ENCODE assay signal across 7 cellular contexts in genomic region chr1:146448212-146448868, GRCh38.
DNase-seq lines count a peak whose midpoint lies in the region; ATAC-seq and TF ChIP-seq lines count a peak whose summit lies in the region.
"Not testable (repeated sequence)": the region's sequence is repeated elsewhere in the genome, so short reads cannot be mapped to it uniquely, and the experiment has no call there.

No MANE protein-coding gene starts in this region.

- H3K9me3 ChIP-seq in right cardiac atrium (ENCODE audit: control insufficient read depth, low read length) = not testable (repeated sequence)

- not testable (repeated sequence) for H3K4me3 Mint-ChIP-seq in activated CD4-positive, alpha-beta T cell treated with anti-CD3 and anti-CD28 coated beads for 36 hours; activated T-helper 1 cell treated with anti-CD3 and anti-CD28 coated beads, Interleukin-12 subunit alpha, Interleukin-12 subunit beta, Interleukin-2, Interleukin-4 antibody, amounts not matched to agents 30 ng/mL and 10 ng/mL and 1 ng/mL, durations not matched to agents 14 hours and 24 hours and 36 hours; central memory CD8-positive, alpha-beta T cell

- H3K4me1 ChIP-seq in right cardiac atrium (ENCODE audit: control insufficient read depth, insufficient read depth, low read length) = not testable (repeated sequence)

- not testable (repeated sequence) for H3K4me3 ChIP-seq in HFF-Myc (replicated peaks; ENCODE audit: low read depth, low read length); right cardiac atrium (ENCODE audit: low read length)

- not testable (repeated sequence) for H3K27ac ChIP-seq in right cardiac atrium (ENCODE audit: low read length)

- not testable (repeated sequence) for H3K27me3 Mint-ChIP-seq in activated CD4-positive, alpha-beta T cell treated with anti-CD3 and anti-CD28 coated beads for 36 hours; activated T-helper 1 cell treated with anti-CD3 and anti-CD28 coated beads, Interleukin-12 subunit alpha, Interleukin-12 subunit beta, Interleukin-2, Interleukin-4 antibody, amounts not matched to agents 30 ng/mL and 10 ng/mL and 1 ng/mL, durations not matched to agents 14 hours and 24 hours and 36 hours (ENCODE audit: insufficient read depth); central memory CD8-positive, alpha-beta T cell

- H3K27ac Mint-ChIP-seq in activated CD4-positive, alpha-beta T cell treated with anti-CD3 and anti-CD28 coated beads for 36 hours; activated T-helper 1 cell treated with anti-CD3 and anti-CD28 coated beads, Interleukin-12 subunit alpha, Interleukin-12 subunit beta, Interleukin-2, Interleukin-4 antibody, amounts not matched to agents 30 ng/mL and 10 ng/mL and 1 ng/mL, durations not matched to agents 14 hours and 24 hours and 36 hours; central memory CD8-positive, alpha-beta T cell (ENCODE audit: low read depth): not testable (repeated sequence)

- intact Hi-C loops in activated CD4-positive, alpha-beta T cell treated with anti-CD3 and anti-CD28 coated beads for 36 hours (cut with DNase I, micrococcal nuclease); activated T-helper 1 cell treated with anti-CD3 and anti-CD28 coated beads, Interleukin-12 subunit alpha, Interleukin-12 subunit beta, Interleukin-2, Interleukin-4 antibody, amounts not matched to agents 30 ng/mL and 10 ng/mL and 1 ng/mL, durations not matched to agents 14 hours and 24 hours and 36 hours (cut with micrococcal nuclease); right cardiac atrium (cut with DNase I); posterior cingulate gyrus (cut with DNase I): not testable (repeated sequence)

- not testable (repeated sequence) for DNase-seq in HFF-Myc (ENCODE audit: extremely low read depth, low read depth)
- DNase-seq in activated CD4-positive, alpha-beta T cell treated with anti-CD3 and anti-CD28 coated beads for 36 hours = peak; percentile 81
- DNase-seq in activated T-helper 1 cell treated with anti-CD3 and anti-CD28 coated beads, Interleukin-12 subunit alpha, Interleukin-12 subunit beta, Interleukin-2, Interleukin-4 antibody, amounts not matched to agents 30 ng/mL and 10 ng/mL and 1 ng/mL, durations not matched to agents 14 hours and 24 hours and 36 hours (ENCODE audit: low spot score) = peak; percentile 54
- peak; percentile 26 to 36 for DNase-seq in central memory CD8-positive, alpha-beta T cell (ENCODE audit: low spot score in 2 of 2)
- peak; percentile 51 to 77 (median 73) for DNase-seq in right cardiac atrium
- peak; percentile 22 to 92 (median 51) for DNase-seq in posterior cingulate gyrus
- DNase-seq in stimulated activated CD8-positive, alpha-beta memory T cell treated with anti-CD3 and anti-CD28 coated beads, Interleukin-12 subunit alpha, Interleukin-12 subunit beta, amount 100 ng/mL, for 1 hour (ENCODE audit: low read depth) = peak; percentile 38

- POLR2A ChIA-PET in activated CD4-positive, alpha-beta T cell treated with anti-CD3 and anti-CD28 coated beads for 36 hours (lab: Charles Lee) = not testable (repeated sequence)

- CTCF ChIA-PET in activated CD4-positive, alpha-beta T cell treated with anti-CD3 and anti-CD28 coated beads for 36 hours (lab: Charles Lee) = not testable (repeated sequence)

- H3K9me3 Mint-ChIP-seq in activated CD4-positive, alpha-beta T cell treated with anti-CD3 and anti-CD28 coated beads for 36 hours (ENCODE audit: low read depth); activated T-helper 1 cell treated with anti-CD3 and anti-CD28 coated beads, Interleukin-12 subunit alpha, Interleukin-12 subunit beta, Interleukin-2, Interleukin-4 antibody, amounts not matched to agents 30 ng/mL and 10 ng/mL and 1 ng/mL, durations not matched to agents 14 hours and 24 hours and 36 hours; central memory CD8-positive, alpha-beta T cell: not testable (repeated sequence)

- WGBS in right cardiac atrium = 26% methylated on average over 3 of the region's 4 CpGs

- H3K4me1 Mint-ChIP-seq in activated CD4-positive, alpha-beta T cell treated with anti-CD3 and anti-CD28 coated beads for 36 hours; activated T-helper 1 cell treated with anti-CD3 and anti-CD28 coated beads, Interleukin-12 subunit alpha, Interleukin-12 subunit beta, Interleukin-2, Interleukin-4 antibody, amounts not matched to agents 30 ng/mL and 10 ng/mL and 1 ng/mL, durations not matched to agents 14 hours and 24 hours and 36 hours (ENCODE audit: low read depth); central memory CD8-positive, alpha-beta T cell: not testable (repeated sequence)

- H3K36me3 Mint-ChIP-seq in activated CD4-positive, alpha-beta T cell treated with anti-CD3 and anti-CD28 coated beads for 36 hours (ENCODE audit: low read depth); activated T-helper 1 cell treated with anti-CD3 and anti-CD28 coated beads, Interleukin-12 subunit alpha, Interleukin-12 subunit beta, Interleukin-2, Interleukin-4 antibody, amounts not matched to agents 30 ng/mL and 10 ng/mL and 1 ng/mL, durations not matched to agents 14 hours and 24 hours and 36 hours (ENCODE audit: low read depth); central memory CD8-positive, alpha-beta T cell (ENCODE audit: insufficient read depth): not testable (repeated sequence)

- TF ChIP-seq CTCF in HFF-Myc (IDR thresholded peaks at IDR 0.05; ENCODE audit: low read depth, low read length, missing control alignments) = peak; percentile 5

- H3K27me3 ChIP-seq in right cardiac atrium (ENCODE audit: control insufficient read depth, insufficient read depth) = not testable (repeated sequence)

- ATAC-seq in activated CD4-positive, alpha-beta T cell treated with anti-CD3 and anti-CD28 coated beads for 36 hours = peak; percentile 55
- not testable (repeated sequence) for ATAC-seq in central memory CD8-positive, alpha-beta T cell (replicated peaks; ENCODE audit: extremely low read depth, poor library complexity, severe bottlenecking); right cardiac atrium
